Comparison of ENCODE assay signal across 1 cellular context in the genomic region with DNA sequence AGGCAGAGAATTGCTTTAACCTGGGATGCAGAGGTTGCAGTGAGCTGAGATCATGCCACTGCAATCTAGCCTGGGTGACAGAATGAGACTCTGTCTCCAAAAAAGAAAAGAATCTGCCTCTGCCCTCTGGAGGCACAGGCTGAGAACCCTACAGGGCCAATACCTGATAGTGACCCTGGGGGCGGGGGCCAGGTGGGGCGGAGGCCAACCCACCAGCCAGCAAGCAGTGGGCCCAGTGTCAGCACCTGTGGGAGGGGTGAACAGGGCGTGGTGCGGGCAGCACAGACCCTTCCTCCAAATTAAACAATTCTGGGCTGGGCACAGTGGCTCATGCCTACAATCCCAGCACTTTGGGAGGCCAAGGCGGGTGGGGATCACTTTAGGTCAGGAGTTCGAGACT.
A peak's percentile ranks its signal among the peaks of the same experiment; 100 is the strongest.
TF ChIP-seq lines count a peak whose summit lies in the region.

No MANE protein-coding gene starts in this region.

TF ChIP-seq in HepG2, 621 proteins besides CTCF, POLR2A, EP300 and RAD21:
- TF ChIP-seq ZNF343 (CRISPR knock-in tag; IDR thresholded peaks at IDR 0.05) (no peak), ZFY (CRISPR knock-in tag; IDR thresholded peaks at IDR 0.05) (peak; percentile 15; the same call in 1 of the 2 replicates)
